In genomic region chr14:19488457-19488856, GRCh38 we compare ENCODE assay signal across 15 cellular contexts. TPM values are rescaled to one million over a fixed set of nuclear protein-coding genes. Genes with fewer than 3 reads are reported as not detected.
DNase-seq lines count a peak whose midpoint lies in the region; ATAC-seq and TF ChIP-seq lines count a peak whose summit lies in the region.
"Not testable (repeated sequence)": the region's sequence is repeated elsewhere in the genome, so short reads cannot be mapped to it uniquely, and the experiment has no call there.
"Had no signal": no experiment of that assay in that cellular context is flagged by ENCODE, and none has a peak within 500 bp of the region (broad histone marks: within the 10 kb centered on the region; RNA-seq: fewer than 3 reads in every experiment).

No MANE protein-coding gene starts in this region.

- H3K9me3 ChIP-seq in right cardiac atrium (ENCODE audit: control insufficient read depth, low read length); mucosa of descending colon; upper lobe of right lung: not testable (repeated sequence)

- not testable (repeated sequence) for H3K36me3 ChIP-seq in mucosa of descending colon (ENCODE audit: low read depth); upper lobe of right lung

- not testable (repeated sequence) for H3K4me3 ChIP-seq in right cardiac atrium (ENCODE audit: low read length); mucosa of descending colon; upper lobe of right lung

- H3K9me3 Mint-ChIP-seq in CD14-positive monocyte; glutamatergic neuron (ENCODE audit: unreplicated experiment): not testable (repeated sequence)

- not testable (repeated sequence) for TF ChIP-seq CTCF in CD14-positive monocyte (IDR thresholded peaks at IDR 0.05); glutamatergic neuron (IDR thresholded peaks at IDR 0.05; ENCODE audit: partially characterized antibody, unreplicated experiment); mucosa of descending colon (IDR thresholded peaks at IDR 0.05); upper lobe of right lung (IDR thresholded peaks at IDR 0.05)

- intact Hi-C loops in CD14-positive monocyte (cut with micrococcal nuclease); right cardiac atrium (cut with DNase I); mucosa of descending colon (cut with DNase I, micrococcal nuclease); posterior vena cava (cut with DNase I); upper lobe of right lung (cut with DNase I): not testable (repeated sequence)

- WGBS in right cardiac atrium, result 86% methylated on average over 2 of the region's 3 CpGs

- not testable (repeated sequence) for H3K27ac Mint-ChIP-seq in CD14-positive monocyte; glutamatergic neuron (ENCODE audit: unreplicated experiment)

- H3K36me3 Mint-ChIP-seq in CD14-positive monocyte; glutamatergic neuron (ENCODE audit: unreplicated experiment): not testable (repeated sequence)

- DNase-seq in CD14-positive monocyte (ENCODE audit: low spot score) (peak; percentile 44), glutamatergic neuron (peak; percentile 7), right cardiac atrium (peak in 2 of 3 donors; percentile 0 to 2), mucosa of descending colon (peak in 2 of 3 donors; percentile 9 to 34), posterior vena cava (ENCODE audit: low spot score) (peak; percentile 16), upper lobe of right lung (peak; percentile 39)
- DNase-seq in activated CD8-positive, alpha-beta memory T cell treated with anti-CD3 and anti-CD28 coated beads for 24 hours, result peak; percentile 52
- DNase-seq in activated effector memory CD4-positive, alpha-beta T cell treated with anti-CD3 and anti-CD28 coated beads, Interleukin-2, amount 50 U/mL, for 16 hours, result peak; percentile 51

- not testable (repeated sequence) for H3K27me3 Mint-ChIP-seq in CD14-positive monocyte (ENCODE audit: low read depth in 3 of 3); glutamatergic neuron (ENCODE audit: unreplicated experiment)

- not testable (repeated sequence) for H3K4me1 ChIP-seq in right cardiac atrium (ENCODE audit: control insufficient read depth, insufficient read depth, low read length); mucosa of descending colon (ENCODE audit: low read depth); upper lobe of right lung

- H3K27me3 ChIP-seq in right cardiac atrium (ENCODE audit: control insufficient read depth, insufficient read depth); upper lobe of right lung: not testable (repeated sequence)

- not testable (repeated sequence) for H3K4me3 Mint-ChIP-seq in CD14-positive monocyte; glutamatergic neuron (ENCODE audit: unreplicated experiment)

- H3K4me1 Mint-ChIP-seq in CD14-positive monocyte; glutamatergic neuron (ENCODE audit: low read depth, unreplicated experiment): not testable (repeated sequence)

- not testable (repeated sequence) for ATAC-seq in right cardiac atrium, mucosa of descending colon, upper lobe of right lung

- H3K27ac ChIP-seq in right cardiac atrium (ENCODE audit: low read length); upper lobe of right lung: not testable (repeated sequence)

RNA-seq across cellular contexts. Expression of gene POTEG, which starts 54.3 kb away (rescaled TPM):
- polyA plus RNA-seq in CD14-positive monocyte (not detected), right cardiac atrium (not detected)
- total RNA-seq in glutamatergic neuron (ENCODE audit: unreplicated experiment) (not detected), right cardiac atrium (not detected), mucosa of descending colon (not detected), posterior vena cava (not detected), upper lobe of right lung (not detected)
- total RNA-seq: B cell; CD4-positive, alpha-beta T cell; CD8-positive, alpha-beta memory T cell; GM23248; H1; H7 had no signal
- polyA plus RNA-seq: AG04450; CD8-positive, alpha-beta memory T cell; GM23248; H1 had no signal

Comparison
In these comparisons a context has a peak if more than half of its experiments do, and no peak if none do; other contexts are left out.
1. DNase-seq: peak in every context shown above with its lines; median percentile 52 in activated CD8-positive, alpha-beta memory T cell treated with anti-CD3 and anti-CD28 coated beads for 24 hours; 51 in activated effector memory CD4-positive, alpha-beta T cell treated with anti-CD3 and anti-CD28 coated beads, Interleukin-2, amount 50 U/mL, for 16 hours; 44 in CD14-positive monocyte; 39 in upper lobe of right lung; 22 in mucosa of descending colon; 16 in posterior vena cava; 7 in glutamatergic neuron; 1 in right cardiac atrium.